ENCODE assay signal across 13 cellular contexts in the genomic region with DNA sequence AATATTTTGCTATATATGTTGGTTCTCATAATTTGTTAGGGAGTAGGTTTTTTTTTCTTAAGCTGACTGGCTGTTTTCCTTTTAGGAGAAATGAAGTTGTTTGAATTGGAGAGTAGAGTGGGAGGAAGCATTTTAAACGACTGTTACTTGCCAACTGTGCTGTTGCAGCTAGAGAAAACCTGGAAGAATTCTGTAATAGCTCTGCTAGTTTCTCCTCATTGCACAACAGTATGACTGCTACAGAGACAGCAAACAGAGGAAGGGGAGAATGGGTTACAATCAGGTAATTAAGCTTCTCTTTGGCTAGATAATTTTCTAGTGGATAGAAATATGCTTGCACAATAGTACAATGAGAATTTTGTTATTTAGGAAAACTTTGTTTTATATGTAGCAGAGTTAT.
DNase-seq lines count a peak whose midpoint lies in the region; ATAC-seq and TF ChIP-seq lines count a peak whose summit lies in the region.
"Had no signal": no experiment of that assay in that cellular context is flagged by ENCODE, and none has a peak within 500 bp of the region (broad histone marks: within the 10 kb centered on the region; RNA-seq: fewer than 3 reads in every experiment).

No MANE protein-coding gene starts in this region.

- no peak overlapping the region for H3K4me3 Mint-ChIP-seq in activated T-helper 2 cell treated with anti-CD3 and anti-CD28 coated beads, Interferon-gamma antibody, Interleukin-2, Interleukin-4, amounts not matched to agents 10 μg/mL and 5 μg/mL and 100 μg/mL, durations not matched to agents 14 hours and 24 hours and 36 hours (ENCODE audit: low read depth)
- H3K4me3 Mint-ChIP-seq: stimulated activated naive CD8-positive, alpha-beta T cell treated with anti-CD3 and anti-CD28 coated beads, Interleukin-15, Interleukin-2, amounts not matched to agents 100 ng/mL and 50 ng/mL, for 24 hours had no signal

- H3K27me3 Mint-ChIP-seq in activated T-helper 2 cell treated with anti-CD3 and anti-CD28 coated beads, Interferon-gamma antibody, Interleukin-2, Interleukin-4, amounts not matched to agents 10 μg/mL and 5 μg/mL and 100 μg/mL, durations not matched to agents 14 hours and 24 hours and 36 hours (ENCODE audit: low read depth), result peaks cover 7% of the 10 kb centered on the region
- H3K27me3 Mint-ChIP-seq: stimulated activated naive CD8-positive, alpha-beta T cell treated with anti-CD3 and anti-CD28 coated beads, Interleukin-15, Interleukin-2, amounts not matched to agents 100 ng/mL and 50 ng/mL, for 24 hours had no signal

- no peaks in the 10 kb centered on the region for H3K9me3 Mint-ChIP-seq in activated T-helper 2 cell treated with anti-CD3 and anti-CD28 coated beads, Interferon-gamma antibody, Interleukin-2, Interleukin-4, amounts not matched to agents 10 μg/mL and 5 μg/mL and 100 μg/mL, durations not matched to agents 14 hours and 24 hours and 36 hours
- H3K9me3 Mint-ChIP-seq: stimulated activated naive CD8-positive, alpha-beta T cell treated with anti-CD3 and anti-CD28 coated beads, Interleukin-15, Interleukin-2, amounts not matched to agents 100 ng/mL and 50 ng/mL, for 24 hours had no signal

- intact Hi-C loops in activated T-helper 2 cell treated with anti-CD3 and anti-CD28 coated beads, Interferon-gamma antibody, Interleukin-2, Interleukin-4, amounts not matched to agents 10 μg/mL and 5 μg/mL and 100 μg/mL, durations not matched to agents 14 hours and 24 hours and 36 hours (cut with micrococcal nuclease), result loop anchor here (10.0 kb wide), 1 partner anchor 241 kb away; no protein-coding TSS in a partner anchor

- peak; percentile 66 for ATAC-seq in omental fat pad (ENCODE audit: low FRiP score)
- no peak for ATAC-seq in HG03571 (IDR thresholded peaks at IDR 0.05; ENCODE audit: unreplicated experiment)
- ATAC-seq in HG02571 (IDR thresholded peaks at IDR 0.05; ENCODE audit: unreplicated experiment), result no peak

- no peaks in the 10 kb centered on the region for H3K36me3 Mint-ChIP-seq in activated T-helper 2 cell treated with anti-CD3 and anti-CD28 coated beads, Interferon-gamma antibody, Interleukin-2, Interleukin-4, amounts not matched to agents 10 μg/mL and 5 μg/mL and 100 μg/mL, durations not matched to agents 14 hours and 24 hours and 36 hours (ENCODE audit: low read depth)

- DNase-seq in G401 (ENCODE audit: low spot score), result peak; percentile 38
- peak; percentile 25 for DNase-seq in NCI-H748 (lab: John Stamatoyannopoulos, UW; ENCODE audit: unreplicated experiment)
- DNase-seq in fibroblast of pulmonary artery (ENCODE audit: low read depth), result peak; percentile 72
- no peak for DNase-seq in omental fat pad (ENCODE audit: low spot score)
- DNase-seq in activated T-helper 2 cell treated with anti-CD3 and anti-CD28 coated beads, Interferon-gamma antibody, Interleukin-2, Interleukin-4, amounts not matched to agents 10 μg/mL and 5 μg/mL and 100 μg/mL, durations not matched to agents 14 hours and 24 hours and 36 hours (ENCODE audit: low spot score), result no peak
- no peak for DNase-seq in activated CD4-positive, alpha-beta T cell treated with anti-CD3 and anti-CD28 coated beads, Interleukin-2, amount 50 U/mL, for 4 hours
- DNase-seq: activated gamma-delta T cell treated with Interleukin-2 at 50 U/mL for 16 hours, NCI-H2227 treated with DMSO at 0.1 percent for 48 hours, psoas muscle, RPMI8226 had no signal

- no peak overlapping the region for H3K4me3 ChIP-seq in fibroblast of pulmonary artery (replicated peaks; ENCODE audit: low read depth, low read length)
- H3K4me3 ChIP-seq: psoas muscle had no signal

- H3K4me1 Mint-ChIP-seq in activated T-helper 2 cell treated with anti-CD3 and anti-CD28 coated beads, Interferon-gamma antibody, Interleukin-2, Interleukin-4, amounts not matched to agents 10 μg/mL and 5 μg/mL and 100 μg/mL, durations not matched to agents 14 hours and 24 hours and 36 hours (ENCODE audit: low read depth), result no peaks in the 10 kb centered on the region

- in situ Hi-C loops in G401 (cut with HindIII; ENCODE audit: low sequenced_read_pairs), result no loop called here

- H3K27ac Mint-ChIP-seq in activated T-helper 2 cell treated with anti-CD3 and anti-CD28 coated beads, Interferon-gamma antibody, Interleukin-2, Interleukin-4, amounts not matched to agents 10 μg/mL and 5 μg/mL and 100 μg/mL, durations not matched to agents 14 hours and 24 hours and 36 hours, result no peak overlapping the region
- H3K27ac Mint-ChIP-seq: stimulated activated naive CD8-positive, alpha-beta T cell treated with anti-CD3 and anti-CD28 coated beads, Interleukin-15, Interleukin-2, amounts not matched to agents 100 ng/mL and 50 ng/mL, for 24 hours had no signal

- TF ChIP-seq CTCF in fibroblast of pulmonary artery (IDR thresholded peaks at IDR 0.05; ENCODE audit: low read length, missing control alignments) (no peak), omental fat pad (IDR thresholded peaks at IDR 0.05) (no peak)

Comparison
In these comparisons a context has a peak if more than half of its experiments do, and no peak if none do; other contexts are left out.
1. DNase-seq: peak in G401 (single experiment), NCI-H748 (single experiment) and fibroblast of pulmonary artery (single experiment); none in omental fat pad (single experiment), activated T-helper 2 cell treated with anti-CD3 and anti-CD28 coated beads, Interferon-gamma antibody, Interleukin-2, Interleukin-4, amounts not matched to agents 10 μg/mL and 5 μg/mL and 100 μg/mL, durations not matched to agents 14 hours and 24 hours and 36 hours (single experiment) and activated CD4-positive, alpha-beta T cell treated with anti-CD3 and anti-CD28 coated beads, Interleukin-2, amount 50 U/mL, for 4 hours (0 of 2).